Comparison of ENCODE assay signal across 19 cellular contexts in the genomic region with DNA sequence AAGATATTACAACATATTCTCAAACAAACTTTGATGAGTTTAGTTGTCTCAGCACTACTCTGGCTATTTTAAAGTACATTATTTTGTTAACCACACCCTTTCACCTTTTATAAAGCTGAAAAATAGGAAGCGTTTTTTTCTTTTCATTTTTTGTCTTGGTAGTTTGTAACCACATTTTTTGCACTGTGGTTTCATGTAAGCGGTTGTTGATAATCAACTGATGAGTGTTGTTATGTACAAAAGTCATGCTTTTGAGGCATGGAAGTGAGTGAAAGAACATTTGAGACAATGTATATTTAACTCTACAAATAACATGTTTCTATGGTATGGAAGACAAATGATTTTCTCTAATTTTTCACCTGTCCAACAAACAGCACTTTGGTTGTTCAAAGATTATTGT. TPM values are rescaled to one million over a fixed set of nuclear protein-coding genes. Genes with fewer than 3 reads are reported as not detected.
A peak's percentile ranks its signal among the peaks of the same experiment; 100 is the strongest.
DNase-seq lines count a peak whose midpoint lies in the region; ATAC-seq and TF ChIP-seq lines count a peak whose summit lies in the region.
"Had no signal": no experiment of that assay in that cellular context is flagged by ENCODE, and none has a peak within 500 bp of the region (broad histone marks: within the 10 kb centered on the region; RNA-seq: fewer than 3 reads in every experiment).

No MANE protein-coding gene starts in this region.

- intact Hi-C loops in stomach (cut with DNase I; ENCODE audit: low total_unique reads), result no loop called here

- peak overlapping the region in 3 of 11 experiments; percentile 37 to 47 (median 44); a peak in 4 of 22 replicates for H3K9ac ChIP-seq in BLaER1 treated with 17β-estradiol and CSF1 and Interleukin-3, amounts not matched to agents 10 nM and 100 nM

- TF ChIP-seq CTCF in NB4 (IDR thresholded peaks at IDR 0.05; ENCODE audit: low read depth, low read length) (no peak), stomach (IDR thresholded peaks at IDR 0.05) (no peak), GM23338 (conservative IDR thresholded peaks at IDR 0.05; ENCODE audit: low read depth in 2 of 2) (no peak)

- H3K79me2 ChIP-seq in GM23338 (replicated peaks; ENCODE audit: insufficient read depth), result no peaks in the 10 kb centered on the region

- H3K4me1 ChIP-seq in BLaER1 treated with 17β-estradiol and CSF1 and Interleukin-3, amounts not matched to agents 10 nM and 100 nM, result peaks cover 5 to 50% (median 33%) of the 10 kb centered on the region in 10 experiments; a peak in 16 of 20 replicates
- H3K4me1 ChIP-seq in stomach, result peaks cover 0 to 10% (median 2%) of the 10 kb centered on the region in 4 donors
- H3K4me1 ChIP-seq in GM23338 (ENCODE audit: insufficient read depth), result no peaks in the 10 kb centered on the region
- H3K4me1 ChIP-seq: uterus had no signal

- H3K9me3 Mint-ChIP-seq in central memory CD8-positive, alpha-beta T cell, result peaks cover 13% of the 10 kb centered on the region
- H3K9me3 Mint-ChIP-seq in GM23338, result no peaks in the 10 kb centered on the region

- H3K27ac ChIP-seq in BLaER1 treated with 17β-estradiol and CSF1 and Interleukin-3, amounts not matched to agents 10 nM and 100 nM, result peak overlapping the region in 7 of 11 experiments; percentile 26 to 77 (median 70); a peak in 14 of 22 replicates
- H3K27ac ChIP-seq in stomach (no peak overlapping the region), GM23338 (ENCODE audit: low read depth) (no peak overlapping the region)
- H3K27ac ChIP-seq: foreskin keratinocyte, uterus had no signal

- no peaks in the 10 kb centered on the region for H3F3A ChIP-seq in GM23338 (replicated peaks; ENCODE audit: low read depth)

- H3K4me3 ChIP-seq in BLaER1 treated with 17β-estradiol and CSF1 and Interleukin-3, amounts not matched to agents 10 nM and 100 nM, result no peak overlapping the region
- no peak overlapping the region for H3K4me3 ChIP-seq in NB4 (ENCODE audit: low read depth, low read length)
- no peak overlapping the region for H3K4me3 ChIP-seq in stomach
- no peak overlapping the region for H3K4me3 ChIP-seq in GM23338
- H3K4me3 ChIP-seq: spleen, uterus had no signal

- no peaks in the 10 kb centered on the region for H4K20me1 ChIP-seq in BLaER1 treated with 17β-estradiol and CSF1 and Interleukin-3, amounts not matched to agents 10 nM and 100 nM
- H4K20me1 ChIP-seq in GM23338 (replicated peaks; ENCODE audit: insufficient read depth), result no peaks in the 10 kb centered on the region

- H3K4me2 ChIP-seq in BLaER1 treated with 17β-estradiol and CSF1 and Interleukin-3, amounts not matched to agents 10 nM and 100 nM, result peak overlapping the region in 7 of 11 experiments; percentile 17 to 75 (median 45); a peak in 11 of 22 replicates
- H3K4me2 ChIP-seq in GM23338, result no peak overlapping the region

- H3K36me3 Mint-ChIP-seq in central memory CD8-positive, alpha-beta T cell (ENCODE audit: insufficient read depth), result peaks cover 8% of the 10 kb centered on the region
- no peaks in the 10 kb centered on the region for H3K36me3 Mint-ChIP-seq in GM23338 (ENCODE audit: low read depth)

- peaks cover 53% of the 10 kb centered on the region for H3K4me1 Mint-ChIP-seq in central memory CD8-positive, alpha-beta T cell
- no peaks in the 10 kb centered on the region for H3K4me1 Mint-ChIP-seq in GM23338

- peak; percentile 47 for DNase-seq in NB4 (ENCODE audit: low read depth)
- DNase-seq in central memory CD8-positive, alpha-beta T cell (ENCODE audit: low spot score in 2 of 2), result no peak
- no peak for DNase-seq in stomach
- no peak for DNase-seq in medulla oblongata (ENCODE audit: extremely low spot score)
- DNase-seq in DMS53 treated with DMSO at 0.1 percent for 48 hours (lab: John Stamatoyannopoulos, UW; ENCODE audit: unreplicated experiment), result no peak
- no peak for DNase-seq in GM23338 (ENCODE audit: low spot score)
- DNase-seq: activated CD4-positive, alpha-beta T cell treated with anti-CD3 and anti-CD28 coated beads for 1 hour; activated T-cell treated with anti-CD3 and anti-CD28 coated beads, Interleukin-2, amount 50 U/mL, for 24 hours; foreskin keratinocyte; GOT3; left colon; NCI-H1105 treated with DMSO at 0.1 percent for 48 hours; NCI-H82; spleen; uterus had no signal

- TF ChIP-seq EP300 in stomach (IDR thresholded peaks at IDR 0.05), result no peak

- no peak overlapping the region for H2AFZ ChIP-seq in GM23338

- ATAC-seq in GM18861 (IDR thresholded peaks at IDR 0.05; ENCODE audit: unreplicated experiment) (peak; percentile 25), GM23338 (no peak)
- peak; percentile 61 for ATAC-seq in central memory CD8-positive, alpha-beta T cell (replicated peaks; ENCODE audit: extremely low read depth, poor library complexity, severe bottlenecking)
- ATAC-seq: foreskin keratinocyte, HepG2, left colon had no signal

- H3K27me3 Mint-ChIP-seq in central memory CD8-positive, alpha-beta T cell, result no peaks in the 10 kb centered on the region
- H3K27me3 Mint-ChIP-seq in GM23338 (ENCODE audit: insufficient read depth, low read depth, poor library complexity), result peaks cover 3% of the 10 kb centered on the region
- H3K27me3 Mint-ChIP-seq: activated T-cell treated with anti-CD3 and anti-CD28 coated beads, Interleukin-2, amount 50 U/mL, for 24 hours; stimulated activated naive CD8-positive, alpha-beta T cell treated with anti-CD3 and anti-CD28 coated beads, Interleukin-15, Interleukin-2, amounts not matched to agents 100 ng/mL and 50 ng/mL, for 24 hours had no signal

- TF ChIP-seq POLR2A in NB4 (IDR thresholded peaks at IDR 0.05; ENCODE audit: extremely low read depth, insufficient read length) (no peak), stomach (IDR thresholded peaks at IDR 0.05) (no peak)

- peak overlapping the region; percentile 95 for H3K27ac Mint-ChIP-seq in central memory CD8-positive, alpha-beta T cell (ENCODE audit: low read depth)
- H3K27ac Mint-ChIP-seq in GM23338, result no peak overlapping the region
- H3K27ac Mint-ChIP-seq: activated T-cell treated with anti-CD3 and anti-CD28 coated beads, Interleukin-2, amount 50 U/mL, for 24 hours had no signal

- H3K9me3 ChIP-seq in BLaER1 treated with 17β-estradiol and CSF1 and Interleukin-3, amounts not matched to agents 10 nM and 100 nM (replicated peaks in 1 of 11), result peaks cover 0 to 32% (median 5%) of the 10 kb centered on the region in 11 experiments; a peak in 9 of 22 replicates
- H3K9me3 ChIP-seq in stomach, result no peaks in the 10 kb centered on the region
- H3K9me3 ChIP-seq: uterus had no signal

- no peaks in the 10 kb centered on the region for H3K36me3 ChIP-seq in BLaER1 treated with 17β-estradiol and CSF1 and Interleukin-3, amounts not matched to agents 10 nM and 100 nM
- H3K36me3 ChIP-seq in stomach, result no peaks in the 10 kb centered on the region
- H3K36me3 ChIP-seq in GM23338 (ENCODE audit: insufficient read depth), result no peaks in the 10 kb centered on the region
- H3K36me3 ChIP-seq: spleen, uterus had no signal

- WGBS in stomach, 5 donors, result 62 to 80% (median 77%) methylated on average over 2 of the region's 2 CpGs

- H3K9me2 ChIP-seq in GM23338 (ENCODE audit: insufficient read depth), result 0 out of 2 replicates have a peak, but pooled peaks cover 3% of the 10 kb centered on the region

- H3K4me3 Mint-ChIP-seq in central memory CD8-positive, alpha-beta T cell, result peak overlapping the region; percentile 45
- no peak overlapping the region for H3K4me3 Mint-ChIP-seq in GM23338
- H3K4me3 Mint-ChIP-seq: activated T-cell treated with anti-CD3 and anti-CD28 coated beads, Interleukin-2, amount 50 U/mL, for 24 hours; stimulated activated naive CD8-positive, alpha-beta T cell treated with anti-CD3 and anti-CD28 coated beads, Interleukin-15, Interleukin-2, amounts not matched to agents 100 ng/mL and 50 ng/mL, for 24 hours had no signal

- H3K27me3 ChIP-seq in BLaER1 treated with 17β-estradiol and CSF1 and Interleukin-3, amounts not matched to agents 10 nM and 100 nM, result no peaks in the 10 kb centered on the region
- no peaks in the 10 kb centered on the region for H3K27me3 ChIP-seq in stomach
- no peaks in the 10 kb centered on the region for H3K27me3 ChIP-seq in GM23338 (ENCODE audit: insufficient read depth)
- H3K27me3 ChIP-seq: foreskin keratinocyte, spleen, uterus had no signal

TF ChIP-seq in GM23338, 12 proteins besides CTCF, POLR2A, EP300 and RAD21 (continues in another document):
- TF ChIP-seq CREB1 (CRISPR knock-in tag; IDR thresholded peaks at IDR 0.05; ENCODE audit: low read depth) (no peak), EZH2phosphoT487 (IDR thresholded peaks at IDR 0.05; ENCODE audit: unreplicated experiment) (no peak), POLR2AphosphoS5 (IDR thresholded peaks at IDR 0.05; ENCODE audit: low read depth) (no peak), JUNB (IDR thresholded peaks at IDR 0.05; ENCODE audit: unreplicated experiment) (no peak), STAT1 (IDR thresholded peaks at IDR 0.05; ENCODE audit: unreplicated experiment) (no peak)
- TF ChIP-seq, protein P1, sequence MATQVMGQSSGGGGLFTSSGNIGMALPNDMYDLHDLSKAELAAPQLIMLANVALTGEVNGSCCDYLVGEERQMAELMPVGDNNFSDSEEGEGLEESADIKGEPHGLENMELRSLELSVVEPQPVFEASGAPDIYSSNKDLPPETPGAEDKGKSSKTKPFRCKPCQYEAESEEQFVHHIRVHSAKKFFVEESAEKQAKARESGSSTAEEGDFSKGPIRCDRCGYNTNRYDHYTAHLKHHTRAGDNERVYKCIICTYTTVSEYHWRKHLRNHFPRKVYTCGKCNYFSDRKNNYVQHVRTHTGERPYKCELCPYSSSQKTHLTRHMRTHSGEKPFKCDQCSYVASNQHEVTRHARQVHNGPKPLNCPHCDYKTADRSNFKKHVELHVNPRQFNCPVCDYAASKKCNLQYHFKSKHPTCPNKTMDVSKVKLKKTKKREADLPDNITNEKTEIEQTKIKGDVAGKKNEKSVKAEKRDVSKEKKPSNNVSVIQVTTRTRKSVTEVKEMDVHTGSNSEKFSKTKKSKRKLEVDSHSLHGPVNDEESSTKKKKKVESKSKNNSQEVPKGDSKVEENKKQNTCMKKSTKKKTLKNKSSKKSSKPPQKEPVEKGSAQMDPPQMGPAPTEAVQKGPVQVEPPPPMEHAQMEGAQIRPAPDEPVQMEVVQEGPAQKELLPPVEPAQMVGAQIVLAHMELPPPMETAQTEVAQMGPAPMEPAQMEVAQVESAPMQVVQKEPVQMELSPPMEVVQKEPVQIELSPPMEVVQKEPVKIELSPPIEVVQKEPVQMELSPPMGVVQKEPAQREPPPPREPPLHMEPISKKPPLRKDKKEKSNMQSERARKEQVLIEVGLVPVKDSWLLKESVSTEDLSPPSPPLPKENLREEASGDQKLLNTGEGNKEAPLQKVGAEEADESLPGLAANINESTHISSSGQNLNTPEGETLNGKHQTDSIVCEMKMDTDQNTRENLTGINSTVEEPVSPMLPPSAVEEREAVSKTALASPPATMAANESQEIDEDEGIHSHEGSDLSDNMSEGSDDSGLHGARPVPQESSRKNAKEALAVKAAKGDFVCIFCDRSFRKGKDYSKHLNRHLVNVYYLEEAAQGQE (IDR thresholded peaks at IDR 0.05; ENCODE audit: unreplicated experiment), result no peak

RNA-seq across cellular contexts. Expression of a gene that starts 52.1 kb away (rescaled TPM):
- total RNA-seq in stomach, result 10 to 100 TPM; 15.8 to 84.1 (median 31.0) TPM
- 1 to 10 TPM; 3.5 to 4.7 (median 4.0) TPM for polyA plus RNA-seq in stomach
- total RNA-seq in GM23338 (2014; rRNA removed; shearing (Covaris generic)), result 20.4 and 42.3 TPM in 2 replicates
- 27.4 and 39.3 TPM in 2 replicates for polyA plus RNA-seq in GM23338 (2016; fragmentation: Nextera tagmentation; extraction: Ambion mirVana)

Comparison
In these comparisons a context has a peak if more than half of its experiments do, and no peak if none do; other contexts are left out.
1. H3K27ac ChIP-seq: peak in BLaER1 treated with 17β-estradiol and CSF1 and Interleukin-3, amounts not matched to agents 10 nM and 100 nM (7 of 11); none in stomach (0 of 5) and GM23338 (single experiment).